ENCODE assay signal across 1 cellular context in genomic region chr18:38009335-38009734, GRCh38.
TF ChIP-seq lines count a peak whose summit lies in the region.

No MANE protein-coding gene starts in this region.

TF ChIP-seq in SK-N-SH treated with all-trans-retinoic acid at 6 μM for 48 hours, 23 proteins besides CTCF, POLR2A, EP300 and RAD21 (continued from another document):
- TF ChIP-seq, protein P1, sequence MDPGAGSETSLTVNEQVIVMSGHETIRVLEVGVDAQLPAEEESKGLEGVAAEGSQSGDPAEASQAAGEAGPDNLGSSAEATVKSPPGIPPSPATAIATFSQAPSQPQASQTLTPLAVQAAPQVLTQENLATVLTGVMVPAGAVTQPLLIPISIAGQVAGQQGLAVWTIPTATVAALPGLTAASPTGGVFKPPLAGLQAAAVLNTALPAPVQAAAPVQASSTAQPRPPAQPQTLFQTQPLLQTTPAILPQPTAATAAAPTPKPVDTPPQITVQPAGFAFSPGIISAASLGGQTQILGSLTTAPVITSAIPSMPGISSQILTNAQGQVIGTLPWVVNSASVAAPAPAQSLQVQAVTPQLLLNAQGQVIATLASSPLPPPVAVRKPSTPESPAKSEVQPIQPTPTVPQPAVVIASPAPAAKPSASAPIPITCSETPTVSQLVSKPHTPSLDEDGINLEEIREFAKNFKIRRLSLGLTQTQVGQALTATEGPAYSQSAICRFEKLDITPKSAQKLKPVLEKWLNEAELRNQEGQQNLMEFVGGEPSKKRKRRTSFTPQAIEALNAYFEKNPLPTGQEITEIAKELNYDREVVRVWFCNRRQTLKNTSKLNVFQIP (CRISPR knock-in tag; IDR thresholded peaks at IDR 0.05; ENCODE audit: borderline replicate concordance, low read depth) = no peak
- TF ChIP-seq ZNF8 (CRISPR knock-in tag; IDR thresholded peaks at IDR 0.05) = no peak
- no peak for TF ChIP-seq ZFP30 (CRISPR knock-in tag; IDR thresholded peaks at IDR 0.05)
- TF ChIP-seq TCF4 (CRISPR knock-in tag; IDR thresholded peaks at IDR 0.05; ENCODE audit: borderline replicate concordance) = no peak
- TF ChIP-seq GLIS3 (CRISPR knock-in tag; IDR thresholded peaks at IDR 0.05) = no peak
- TF ChIP-seq ISL1 (CRISPR knock-in tag; IDR thresholded peaks at IDR 0.05) = no peak
- TF ChIP-seq PPARA (CRISPR knock-in tag; IDR thresholded peaks at IDR 0.05; ENCODE audit: borderline replicate concordance) = no peak
- TF ChIP-seq ZFP3 (CRISPR knock-in tag; IDR thresholded peaks at IDR 0.05) = no peak
- no peak for TF ChIP-seq OSR1 (CRISPR knock-in tag; IDR thresholded peaks at IDR 0.05)
- TF ChIP-seq ZNF70 (CRISPR knock-in tag; IDR thresholded peaks at IDR 0.05) = no peak
- TF ChIP-seq BACH2 (CRISPR knock-in tag; IDR thresholded peaks at IDR 0.05; ENCODE audit: borderline replicate concordance) = no peak
- TF ChIP-seq ZNF565 (CRISPR knock-in tag; conservative IDR thresholded peaks at IDR 0.05; ENCODE audit: low read depth) = no peak
